ENCODE assay signal across 19 cellular contexts in genomic region chr2:160175169-160176130, GRCh38. TPM values are rescaled to one million over a fixed set of nuclear protein-coding genes. Genes with fewer than 3 reads are reported as not detected.
"Had no signal": no experiment of that assay in that cellular context is flagged by ENCODE, and none has a peak within 500 bp of the region (broad histone marks: within the 10 kb centered on the region; RNA-seq: fewer than 3 reads in every experiment).

No MANE protein-coding gene starts in this region.

- H3K4me3 ChIP-seq: left ventricle myocardium inferior, mucosa of descending colon, neural progenitor cell, sigmoid colon, thoracic aorta had no signal

- H3K4me3 Mint-ChIP-seq: activated B cell treated with CpG ODN at 0.5 μM for 24 hours; activated CD4-positive, alpha-beta memory T cell treated with anti-CD3 and anti-CD28 coated beads for 36 hours; activated naive CD8-positive, alpha-beta T cell; effector memory CD8-positive, alpha-beta T cell; naive B cell; neural progenitor cell; stimulated activated naive B cell treated with anti-CD40 and anti-IgM and Interleukin-4, amounts not matched to agents 10 μg/mL and 1 μg/mL and 100 μg/mL, for 72 hours had no signal

- H3K36me3 ChIP-seq: left ventricle myocardium inferior, neural progenitor cell, sigmoid colon, thoracic aorta had no signal

- DNase-seq: activated B cell treated with CpG ODN at 0.5 μM for 24 hours; activated CD4-positive, alpha-beta memory T cell treated with anti-CD3 and anti-CD28 coated beads for 36 hours; activated CD4-positive, alpha-beta T cell treated with anti-CD3 and anti-CD28 coated beads for 4 hours; activated T-cell treated with anti-CD3 and anti-CD28 coated beads for 4 hours; amniotic stem cell; effector memory CD8-positive, alpha-beta T cell; foreskin fibroblast; glutamatergic neuron; hypothalamus; islet precursor cell; left ventricle myocardium inferior; mucosa of descending colon; naive B cell; sigmoid colon; stimulated activated naive B cell treated with anti-CD40 and anti-IgM and Interleukin-4, amounts not matched to agents 10 μg/mL and 1 μg/mL and 100 μg/mL, for 72 hours had no signal

- H3K27ac ChIP-seq: left ventricle myocardium inferior, neural progenitor cell, sigmoid colon, thoracic aorta had no signal

- H3K9me3 Mint-ChIP-seq: activated B cell treated with CpG ODN at 0.5 μM for 24 hours; activated CD4-positive, alpha-beta memory T cell treated with anti-CD3 and anti-CD28 coated beads for 36 hours; effector memory CD8-positive, alpha-beta T cell; naive B cell; neural progenitor cell; stimulated activated naive B cell treated with anti-CD40 and anti-IgM and Interleukin-4, amounts not matched to agents 10 μg/mL and 1 μg/mL and 100 μg/mL, for 72 hours had no signal

- ATAC-seq: effector memory CD8-positive, alpha-beta T cell; mucosa of descending colon; stimulated activated naive B cell treated with anti-CD40 and anti-IgM and Interleukin-4, amounts not matched to agents 10 μg/mL and 1 μg/mL and 100 μg/mL, for 72 hours had no signal

- H3K9me3 ChIP-seq: left ventricle myocardium inferior, mucosa of descending colon, sigmoid colon, thoracic aorta had no signal

- H3K27ac Mint-ChIP-seq: activated B cell treated with CpG ODN at 0.5 μM for 24 hours; activated CD4-positive, alpha-beta memory T cell treated with anti-CD3 and anti-CD28 coated beads for 36 hours; activated naive CD8-positive, alpha-beta T cell; effector memory CD8-positive, alpha-beta T cell; naive B cell; neural progenitor cell; stimulated activated naive B cell treated with anti-CD40 and anti-IgM and Interleukin-4, amounts not matched to agents 10 μg/mL and 1 μg/mL and 100 μg/mL, for 72 hours had no signal

- H3K27me3 ChIP-seq: neural progenitor cell, sigmoid colon had no signal

- H3K36me3 Mint-ChIP-seq: activated CD4-positive, alpha-beta memory T cell treated with anti-CD3 and anti-CD28 coated beads for 36 hours; activated naive CD8-positive, alpha-beta T cell; naive B cell; neural progenitor cell; stimulated activated naive B cell treated with anti-CD40 and anti-IgM and Interleukin-4, amounts not matched to agents 10 μg/mL and 1 μg/mL and 100 μg/mL, for 72 hours had no signal

- H3K4me1 ChIP-seq: left ventricle myocardium inferior, neural progenitor cell, sigmoid colon had no signal

- H3K4me1 Mint-ChIP-seq: activated B cell treated with CpG ODN at 0.5 μM for 24 hours; naive B cell; stimulated activated naive B cell treated with anti-CD40 and anti-IgM and Interleukin-4, amounts not matched to agents 10 μg/mL and 1 μg/mL and 100 μg/mL, for 72 hours had no signal

- H3K27me3 Mint-ChIP-seq: activated CD4-positive, alpha-beta memory T cell treated with anti-CD3 and anti-CD28 coated beads for 36 hours; activated naive CD8-positive, alpha-beta T cell; effector memory CD8-positive, alpha-beta T cell; naive B cell; stimulated activated naive B cell treated with anti-CD40 and anti-IgM and Interleukin-4, amounts not matched to agents 10 μg/mL and 1 μg/mL and 100 μg/mL, for 72 hours had no signal

RNA-seq across cellular contexts. Expression of gene ITGB6, which starts 24.6 kb away (rescaled TPM):
- total RNA-seq: activated B cell treated with CpG ODN at 0.5 μM for 24 hours; activated CD4-positive, alpha-beta memory T cell treated with anti-CD3 and anti-CD28 coated beads for 36 hours; dermis microvascular lymphatic vessel endothelial cell; sigmoid colon had no signal
